In genomic region chr18:72114801-72115594, GRCh38 we compare ENCODE assay signal across 19 cellular contexts.
"Had no signal": no experiment of that assay in that cellular context is flagged by ENCODE, and none has a peak within 500 bp of the region (broad histone marks: within the 10 kb centered on the region; RNA-seq: fewer than 3 reads in every experiment).

No MANE protein-coding gene starts in this region.

- H3K27ac ChIP-seq: brain microvascular endothelial cell, thoracic aorta, vagina had no signal

- DNase-seq: activated CD4-positive, alpha-beta T cell treated with anti-CD3 and anti-CD28 coated beads for 1 hour; activated T-cell treated with anti-CD3 and anti-CD28 coated beads, Interleukin-2, amount 50 U/mL, for 1 hour; aorta; brain microvascular endothelial cell; central memory CD4-positive, alpha-beta T cell; effector memory CD4-positive, alpha-beta T cell; glutamatergic neuron; hippocampal formation; mesendoderm; naive thymus-derived CD4-positive, alpha-beta T cell; occipital lobe; stimulated activated CD4-positive, alpha-beta T cell treated with anti-CD3 and anti-CD28 coated beads, Interleukin-2, amount 100 ng/mL, for 48 hours; stimulated activated CD8-positive, alpha-beta memory T cell treated with anti-CD3 and anti-CD28 coated beads, Interleukin-4, amount 100 ng/mL, for 48 hours; stimulated activated naive CD4-positive, alpha-beta T cell had no signal

- H3K27me3 ChIP-seq: brain microvascular endothelial cell, vagina had no signal

- H3K4me1 ChIP-seq: vagina had no signal

- ATAC-seq: activated naive CD4-positive, alpha-beta T cell treated with anti-CD3 and anti-CD28 coated beads, Interleukin-2, amount 50 U/mL, for 72 hours; activated T-helper 17 cell treated with anti-CD3 and anti-CD28 coated beads, Interleukin-2, amount 50 U/mL, for 72 hours; esophagus mucosa; naive thymus-derived CD4-positive, alpha-beta T cell had no signal

- H3K4me3 ChIP-seq: thoracic aorta, vagina had no signal

- H3K9me3 ChIP-seq: thoracic aorta, vagina had no signal

- H3K36me3 ChIP-seq: brain microvascular endothelial cell, thoracic aorta, vagina had no signal
